In genomic region chr11:120256178-120256577, GRCh38 we compare ENCODE assay signal across 19 cellular contexts. TPM values are rescaled to one million over a fixed set of nuclear protein-coding genes. Genes with fewer than 3 reads are reported as not detected.
"Had no signal": no experiment of that assay in that cellular context is flagged by ENCODE, and none has a peak within 500 bp of the region (broad histone marks: within the 10 kb centered on the region; RNA-seq: fewer than 3 reads in every experiment).

No MANE protein-coding gene starts in this region.

- H3K9me3 Mint-ChIP-seq: activated CD4-positive, alpha-beta T cell treated with anti-CD3 and anti-CD28 coated beads, Interleukin-2, amount 10 ng/mL, durations not matched to agents 7 days and 5 days; activated naive CD4-positive, alpha-beta T cell treated with anti-CD3 and anti-CD28 coated beads for 36 hours; activated T-cell treated with anti-CD3 and anti-CD28 coated beads, Interleukin-2, amount 50 U/mL, for 4 hours; neural progenitor cell; T-helper 1 cell treated with Interleukin-12 subunit alpha and Interleukin-12 subunit beta and Interleukin-4 antibody, amounts not matched to agents 30 μg/mL and 1 μg/mL, for 36 hours had no signal

- ATAC-seq: activated CD4-positive, CD25-positive, alpha-beta regulatory T cell treated with anti-CD3 and anti-CD28 coated beads, Interleukin-2, amount 50 U/mL, for 24 hours; activated CD8-positive, alpha-beta T cell treated with anti-CD3 and anti-CD28 coated beads, Interleukin-2, amount 10 ng/mL, durations not matched to agents 7 days and 5 days; activated T-cell treated with anti-CD3 and anti-CD28 coated beads, Interleukin-2, amount 50 U/mL, for 4 hours; body of pancreas; left lung; stimulated activated naive CD8-positive, alpha-beta T cell treated with anti-CD3 and anti-CD28 coated beads, Interleukin-15, Interleukin-2, amounts not matched to agents 100 U/mL and 50 U/mL, for 24 hours had no signal

- H3K4me1 Mint-ChIP-seq: activated CD4-positive, alpha-beta T cell treated with anti-CD3 and anti-CD28 coated beads, Interleukin-2, amount 10 ng/mL, durations not matched to agents 7 days and 5 days had no signal

- H3K9me3 ChIP-seq: body of pancreas, colonic mucosa, left lung, sigmoid colon, tibial artery had no signal

- H3K36me3 ChIP-seq: colonic mucosa, left lung, neural progenitor cell, sigmoid colon, tibial artery had no signal

- H3K27me3 ChIP-seq: body of pancreas had no signal

- H3K4me3 Mint-ChIP-seq: activated CD4-positive, alpha-beta T cell treated with anti-CD3 and anti-CD28 coated beads, Interleukin-2, amount 10 ng/mL, durations not matched to agents 7 days and 5 days; activated CD8-positive, alpha-beta T cell treated with anti-CD3 and anti-CD28 coated beads, Interleukin-2, amount 10 ng/mL, durations not matched to agents 7 days and 5 days; activated naive CD4-positive, alpha-beta T cell treated with anti-CD3 and anti-CD28 coated beads for 36 hours; activated T-cell treated with anti-CD3 and anti-CD28 coated beads, Interleukin-2, amount 50 U/mL, for 4 hours; T-helper 1 cell treated with Interleukin-12 subunit alpha and Interleukin-12 subunit beta and Interleukin-4 antibody, amounts not matched to agents 30 μg/mL and 1 μg/mL, for 36 hours had no signal

- DNase-seq: activated CD4-positive, alpha-beta T cell treated with anti-CD3 and anti-CD28 coated beads, Interleukin-2, amount 10 ng/mL, durations not matched to agents 7 days and 5 days; activated CD8-positive, alpha-beta T cell treated with anti-CD3 and anti-CD28 coated beads, Interleukin-2, amount 10 ng/mL, durations not matched to agents 7 days and 5 days; activated naive CD4-positive, alpha-beta T cell treated with anti-CD3 and anti-CD28 coated beads for 36 hours; activated T-cell treated with anti-CD3 and anti-CD28 coated beads, Interleukin-2, amount 50 U/mL, for 4 hours; body of pancreas; central memory CD4-positive, alpha-beta T cell; colonic mucosa; foreskin melanocyte; glutamatergic neuron; kidney; left lung; sigmoid colon; stimulated activated naive CD8-positive, alpha-beta T cell treated with anti-CD3 and anti-CD28 coated beads, Interleukin-15, Interleukin-2, amounts not matched to agents 100 U/mL and 50 U/mL, for 24 hours; substantia nigra; tibial artery had no signal

- H3K27ac Mint-ChIP-seq: activated CD4-positive, alpha-beta T cell treated with anti-CD3 and anti-CD28 coated beads, Interleukin-2, amount 10 ng/mL, durations not matched to agents 7 days and 5 days; activated CD8-positive, alpha-beta T cell treated with anti-CD3 and anti-CD28 coated beads, Interleukin-2, amount 10 ng/mL, durations not matched to agents 7 days and 5 days; activated naive CD4-positive, alpha-beta T cell treated with anti-CD3 and anti-CD28 coated beads for 36 hours; T-helper 1 cell treated with Interleukin-12 subunit alpha and Interleukin-12 subunit beta and Interleukin-4 antibody, amounts not matched to agents 30 μg/mL and 1 μg/mL, for 36 hours had no signal

- H3K4me1 ChIP-seq: colonic mucosa, left lung, sigmoid colon, tibial artery had no signal

- H3K4me3 ChIP-seq: body of pancreas, colonic mucosa, left lung, sigmoid colon, tibial artery had no signal

- H3K27ac ChIP-seq: body of pancreas, colonic mucosa, left lung, neural progenitor cell, sigmoid colon, tibial artery had no signal

- H3K36me3 Mint-ChIP-seq: neural progenitor cell had no signal

- FAIRE-seq: kidney had no signal

RNA-seq across cellular contexts. Expression of gene POU2F3, which starts 16.2 kb away (rescaled TPM):
- total RNA-seq: activated CD4-positive, alpha-beta T cell treated with anti-CD3 and anti-CD28 coated beads, Interleukin-2, amount 10 ng/mL, durations not matched to agents 7 days and 5 days; activated CD8-positive, alpha-beta T cell treated with anti-CD3 and anti-CD28 coated beads, Interleukin-2, amount 10 ng/mL, durations not matched to agents 7 days and 5 days; activated naive CD4-positive, alpha-beta T cell treated with anti-CD3 and anti-CD28 coated beads for 36 hours; activated T-cell treated with anti-CD3 and anti-CD28 coated beads, Interleukin-2, amount 50 U/mL, for 4 hours; pulmonary artery endothelial cell; sigmoid colon had no signal
